ENCODE assay signal across 9 cellular contexts in genomic region chr12:88391556-88391955, GRCh38.
DNase-seq lines count a peak whose midpoint lies in the region; ATAC-seq, FAIRE-seq and TF ChIP-seq lines count a peak whose summit lies in the region.
"Had no signal": no experiment of that assay in that cellular context is flagged by ENCODE, and none has a peak within 500 bp of the region (broad histone marks: within the 10 kb centered on the region; RNA-seq: fewer than 3 reads in every experiment).

No MANE protein-coding gene starts in this region.

- no peak for TF ChIP-seq EP300 in K562 (IDR thresholded peaks at IDR 0.05; ENCODE audit: low read length)

- no peaks in the 10 kb centered on the region for H3K9me1 ChIP-seq in K562 (ENCODE audit: control insufficient read depth, insufficient read depth, low read length)

- no peak overlapping the region for H3K4me3 Mint-ChIP-seq in activated T-cell treated with anti-CD3 and anti-CD28 coated beads, Interleukin-2, amount 50 U/mL, for 4 hours

- H3K9ac ChIP-seq in K562 (ENCODE audit: insufficient read depth in 1 of 2, low read depth in 2 of 2, low read length in 2 of 2): no peak overlapping the region
- H3K9ac ChIP-seq: BLaER1 had no signal

- H4K20me1 ChIP-seq in K562 (replicated peaks; ENCODE audit: control insufficient read depth, insufficient read depth, low read length): no peaks in the 10 kb centered on the region
- H4K20me1 ChIP-seq: BLaER1 had no signal

- peaks cover 6% of the 10 kb centered on the region for H3K9me3 Mint-ChIP-seq in activated T-cell treated with anti-CD3 and anti-CD28 coated beads, Interleukin-2, amount 50 U/mL, for 4 hours

- POLR2A ChIA-PET in K562 (lab: Yijun Ruan, JAX): no interaction called here

- no peak overlapping the region for H2AFZ ChIP-seq in K562 (ENCODE audit: low read depth, low read length)

- FAIRE-seq in K562 (lab: Jason Lieb, UNC): no peak

- no peak for TF ChIP-seq RAD21 in K562 (CRISPR knock-in tag; conservative IDR thresholded peaks at IDR 0.05 in 1 of 2, IDR thresholded peaks at IDR 0.05 in 1 of 2)

- H3K4me1 ChIP-seq in K562 (replicated peaks in 1 of 2; ENCODE audit: control insufficient read depth in 2 of 2, insufficient read depth in 2 of 2, low read length in 2 of 2): no peaks in the 10 kb centered on the region
- H3K4me1 ChIP-seq: BLaER1 had no signal

- no peak overlapping the region for H3K4me3 ChIP-seq in K562
- H3K4me3 ChIP-seq: BLaER1 had no signal

- H3K36me3 ChIP-seq in K562 (ENCODE audit: control insufficient read depth, insufficient read depth, low read length): no peaks in the 10 kb centered on the region
- H3K36me3 ChIP-seq: BLaER1 had no signal

- H3K27me3 Mint-ChIP-seq in activated T-cell treated with anti-CD3 and anti-CD28 coated beads, Interleukin-2, amount 50 U/mL, for 4 hours (ENCODE audit: low read depth): no peaks in the 10 kb centered on the region

- no peak for TF ChIP-seq POLR2A in K562 (conservative IDR thresholded peaks at IDR 0.05)

- no peaks in the 10 kb centered on the region for H3K9me3 ChIP-seq in K562 (replicated peaks; ENCODE audit: control insufficient read depth, insufficient read depth, low read depth, low read length)
- H3K9me3 ChIP-seq: BLaER1 had no signal

- BruUV-seq in K562 (replicated peaks; lab: Mats Ljungman, UMichigan): no TSS peak

- no peaks in the 10 kb centered on the region for H3K4me1 Mint-ChIP-seq in activated T-cell treated with anti-CD3 and anti-CD28 coated beads, Interleukin-2, amount 50 U/mL, for 4 hours (ENCODE audit: low read depth)

- no peaks in the 10 kb centered on the region for H3K36me3 Mint-ChIP-seq in activated T-cell treated with anti-CD3 and anti-CD28 coated beads, Interleukin-2, amount 50 U/mL, for 4 hours (ENCODE audit: insufficient read depth)

- in situ Hi-C loops in K562 (cut with MboI): no loop called here

- CTCF ChIA-PET in K562 (lab: Yijun Ruan, JAX; ENCODE audit: low intra/inter-chr PET ratio): no interaction called here

- H3K4me2 ChIP-seq in K562 (ENCODE audit: insufficient read depth, low read length): no peak overlapping the region
- H3K4me2 ChIP-seq: BLaER1 had no signal

- H3K27me3 ChIP-seq in K562 (ENCODE audit: control insufficient read depth in 2 of 2, insufficient read depth in 2 of 2, low read length in 2 of 2): no peaks in the 10 kb centered on the region
- H3K27me3 ChIP-seq: BLaER1 had no signal

- DNase-seq in activated T-cell treated with anti-CD3 and anti-CD28 coated beads, Interleukin-2, amount 50 U/mL, for 4 hours: no peak
- DNase-seq in activated T-cell treated with anti-CD3 and anti-CD28 coated beads, Interleukin-2, amount 50 U/mL, for 1 hour: no peak
- DNase-seq in K562 (ENCODE audit: extremely low read depth in 1 of 4, low spot score in 3 of 4) (no peak), stromal cell of bone marrow (ENCODE audit: low read depth) (peak; percentile 85), AML-193 (lab: John Stamatoyannopoulos, UW) (no peak), inferior parietal cortex (ENCODE audit: extremely low spot score) (no peak)
- no peak for DNase-seq in activated naive CD4-positive, alpha-beta T cell treated with anti-CD3 and anti-CD28 coated beads, Interleukin-2, amount 50 U/mL, for 16 hours

- intact Hi-C loops in K562 (cut with micrococcal nuclease): loop anchor here (5.0 kb wide), 1 partner anchor 279 kb away; no protein-coding TSS in a partner anchor

- H3K79me2 ChIP-seq in K562 (ENCODE audit: control insufficient read depth, insufficient read depth, low read length): no peaks in the 10 kb centered on the region

- WGBS in K562 (ENCODE audit: insufficient coverage, low coverage, missing lambda C conversion rate): 10% methylated on average over 1 of the region's 1 CpG

- no peak overlapping the region for H3K27ac ChIP-seq in K562 (ENCODE audit: extremely low read depth, low read depth, low read length)
- H3K27ac ChIP-seq: BLaER1 had no signal

- peak; percentile 43 to 66 for ATAC-seq in activated T-cell treated with anti-CD3 and anti-CD28 coated beads, Interleukin-2, amount 50 U/mL, for 4 hours
- ATAC-seq in HG03432 (IDR thresholded peaks at IDR 0.05; ENCODE audit: unreplicated experiment) (peak; percentile 68), K562 (no peak)

- no peak for TF ChIP-seq CTCF in K562 (IDR thresholded peaks at IDR 0.05 in 2 of 3, conservative IDR thresholded peaks at IDR 0.05 in 1 of 3; ENCODE audit: insufficient read depth in 2 of 3, low read depth in 1 of 3, low read length in 3 of 3)

TF ChIP-seq in K562, 482 proteins besides CTCF, POLR2A, EP300 and RAD21:
- TF ChIP-seq ZNF830 (CRISPR knock-in tag; IDR thresholded peaks at IDR 0.05): no peak
- no peak for TF ChIP-seq PBX2 (CRISPR knock-in tag; IDR thresholded peaks at IDR 0.05; ENCODE audit: low read depth)
- TF ChIP-seq PBX2 (tag; conservative IDR thresholded peaks at IDR 0.05; ENCODE audit: low read depth): 0 out of 2 replicates have a peak, but pooled peaks have one; percentile 12
